In genomic region chr2:151833984-151834383, GRCh38 we compare ENCODE assay signal across 14 cellular contexts. TPM values are rescaled to one million over a fixed set of nuclear protein-coding genes. Genes with fewer than 3 reads are reported as not detected.
A peak's percentile ranks its signal among the peaks of the same experiment; 100 is the strongest.
DNase-seq lines count a peak whose midpoint lies in the region; ATAC-seq and TF ChIP-seq lines count a peak whose summit lies in the region.
"Had no signal": no experiment of that assay in that cellular context is flagged by ENCODE, and none has a peak within 500 bp of the region (broad histone marks: within the 10 kb centered on the region; RNA-seq: fewer than 3 reads in every experiment).

No MANE protein-coding gene starts in this region.

- ATAC-seq in GM18867 (IDR thresholded peaks at IDR 0.05; ENCODE audit: unreplicated experiment) = peak; percentile 77
- ATAC-seq in GM21723 (IDR thresholded peaks at IDR 0.05; ENCODE audit: unreplicated experiment) = peak; percentile 76
- ATAC-seq in HG03521 (IDR thresholded peaks at IDR 0.05; ENCODE audit: unreplicated experiment) = peak; percentile 52
- peak; percentile 31 for ATAC-seq in activated B cell treated with CpG ODN at 0.5 μM for 24 hours (ENCODE audit: low read depth)
- no peak for ATAC-seq in GM19328 (IDR thresholded peaks at IDR 0.05; ENCODE audit: unreplicated experiment)
- ATAC-seq: heart right ventricle, left ventricle myocardium superior had no signal

- H3K4me1 Mint-ChIP-seq in activated B cell treated with CpG ODN at 0.5 μM for 24 hours (peaks cover 18% of the 10 kb centered on the region), CD14-positive monocyte (peaks cover 9% of the 10 kb centered on the region)
- H3K4me1 Mint-ChIP-seq: neural progenitor cell had no signal

- POLR2A ChIA-PET in activated B cell treated with CpG ODN at 0.5 μM for 24 hours (lab: Charles Lee) = interaction anchor here (0.9 kb wide), 1 partner anchor 342 kb away, joined by 3 read pairs; no protein-coding TSS in a partner anchor

- CTCF ChIA-PET in activated B cell treated with CpG ODN at 0.5 μM for 24 hours (lab: Charles Lee) = no interaction called here

- intact Hi-C loops in activated B cell treated with CpG ODN at 0.5 μM for 24 hours (cut with micrococcal nuclease) (no loop called here), CD14-positive monocyte (cut with micrococcal nuclease) (no loop called here)

- H3K36me3 Mint-ChIP-seq in activated B cell treated with CpG ODN at 0.5 μM for 24 hours (ENCODE audit: low read depth) = no peaks in the 10 kb centered on the region
- no peaks in the 10 kb centered on the region for H3K36me3 Mint-ChIP-seq in CD14-positive monocyte
- H3K36me3 Mint-ChIP-seq: activated naive CD8-positive, alpha-beta T cell; neural progenitor cell had no signal

- no peaks in the 10 kb centered on the region for H3K27me3 Mint-ChIP-seq in activated B cell treated with CpG ODN at 0.5 μM for 24 hours
- H3K27me3 Mint-ChIP-seq in CD14-positive monocyte (ENCODE audit: low read depth in 3 of 3) = no peaks in the 10 kb centered on the region
- H3K27me3 Mint-ChIP-seq: activated naive CD8-positive, alpha-beta T cell had no signal

- TF ChIP-seq CTCF in activated B cell treated with CpG ODN at 0.5 μM for 24 hours (IDR thresholded peaks at IDR 0.05) (no peak), CD14-positive monocyte (IDR thresholded peaks at IDR 0.05) (no peak)

- H3K27ac Mint-ChIP-seq in activated B cell treated with CpG ODN at 0.5 μM for 24 hours = no peak overlapping the region
- H3K27ac Mint-ChIP-seq in CD14-positive monocyte = peak overlapping the region in 3 of 7 donors; percentile 31 to 58 (median 54)
- H3K27ac Mint-ChIP-seq: activated naive CD8-positive, alpha-beta T cell; neural progenitor cell had no signal

- H3K9me3 Mint-ChIP-seq in activated B cell treated with CpG ODN at 0.5 μM for 24 hours (no peaks in the 10 kb centered on the region), CD14-positive monocyte (no peaks in the 10 kb centered on the region)
- H3K9me3 Mint-ChIP-seq: neural progenitor cell had no signal

- H3K4me3 Mint-ChIP-seq in activated B cell treated with CpG ODN at 0.5 μM for 24 hours = no peak overlapping the region
- peak overlapping the region in 1 of 2 donors; percentile 68 for H3K4me3 Mint-ChIP-seq in CD14-positive monocyte
- H3K4me3 Mint-ChIP-seq: activated naive CD8-positive, alpha-beta T cell; neural progenitor cell had no signal

- DNase-seq in activated B cell treated with CpG ODN at 0.5 μM for 24 hours = no peak
- DNase-seq in iPS-NIHi7 (ENCODE audit: extremely low spot score) = no peak
- DNase-seq in NCI-H510A (lab: John Stamatoyannopoulos, UW) = no peak
- no peak for DNase-seq in CD14-positive monocyte (ENCODE audit: low spot score)
- DNase-seq: caudate nucleus, heart right ventricle, left ventricle myocardium superior, NCI-H1092 had no signal

RNA-seq across cellular contexts. Expression of gene ARL5A, which starts 5.8 kb away (rescaled TPM):
- total RNA-seq in activated B cell treated with CpG ODN at 0.5 μM for 24 hours = 51.0 and 53.2 TPM in 2 replicates
- polyA plus RNA-seq in CD14-positive monocyte = 10 to 100 TPM; 74.5 to 85.8 TPM
